7 cellular contexts compared by ENCODE assay signal in the genomic region with DNA sequence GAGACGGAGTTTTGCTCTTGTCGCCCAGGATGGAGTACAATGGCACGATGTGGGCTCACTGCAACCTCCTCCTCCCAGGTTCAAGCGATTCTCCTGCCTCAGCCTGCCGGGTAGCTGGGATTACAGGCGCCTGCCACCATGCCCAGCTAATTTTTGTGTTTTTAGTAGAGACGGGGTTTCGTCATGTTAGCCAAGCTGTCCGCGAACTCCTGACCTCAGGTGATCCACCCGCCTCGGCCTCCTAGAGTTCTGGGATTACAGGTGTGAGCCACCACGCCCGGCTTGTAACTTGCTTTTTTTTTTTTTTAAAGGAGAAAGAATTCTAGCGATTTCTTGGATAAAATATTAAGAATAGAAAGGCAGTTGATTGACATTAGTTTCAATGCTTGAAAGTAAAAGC. TPM values are rescaled to one million over a fixed set of nuclear protein-coding genes. Genes with fewer than 3 reads are reported as not detected.
A peak's percentile ranks its signal among the peaks of the same experiment; 100 is the strongest.
DNase-seq lines count a peak whose midpoint lies in the region; ATAC-seq and TF ChIP-seq lines count a peak whose summit lies in the region.
"Not testable (repeated sequence)": the region's sequence is repeated elsewhere in the genome, so short reads cannot be mapped to it uniquely, and the experiment has no call there.

No MANE protein-coding gene starts in this region.

- H3K4me3 Mint-ChIP-seq in Caco-2 (ENCODE audit: unreplicated experiment) = peak overlapping the region; percentile 93
- H3K4me3 Mint-ChIP-seq in activated B cell treated with CpG ODN at 0.5 μM for 24 hours = not testable (repeated sequence)
- H3K4me3 Mint-ChIP-seq in glutamatergic neuron (ENCODE audit: unreplicated experiment) = peak overlapping the region; percentile 92

- not testable (repeated sequence) for H3K4ac ChIP-seq in trophoblast cell (ENCODE audit: low read depth, low read length)

- not testable (repeated sequence) for H2AK5ac ChIP-seq in trophoblast cell (ENCODE audit: low read length)

- not testable (repeated sequence) for TF ChIP-seq POLR2A in breast epithelium (IDR thresholded peaks at IDR 0.05)

- not testable (repeated sequence) for H4K91ac ChIP-seq in trophoblast cell (ENCODE audit: low read depth, low read length)

- H3K27ac Mint-ChIP-seq in Caco-2 (ENCODE audit: unreplicated experiment) (peak overlapping the region; percentile 96), activated B cell treated with CpG ODN at 0.5 μM for 24 hours (peak overlapping the region; percentile 91)
- not testable (repeated sequence) for H3K27ac Mint-ChIP-seq in glutamatergic neuron (ENCODE audit: unreplicated experiment)

- H3K9me2 ChIP-seq in Loucy (replicated peaks; ENCODE audit: low read depth, low read length) = not testable (repeated sequence)

- not testable (repeated sequence) for H3K79me1 ChIP-seq in trophoblast cell (ENCODE audit: low read length)

- H2BK5ac ChIP-seq in trophoblast cell (ENCODE audit: low read depth, low read length, poor library complexity) = not testable (repeated sequence)

- not testable (repeated sequence) for ATAC-seq in activated B cell treated with CpG ODN at 0.5 μM for 24 hours (ENCODE audit: low read depth)

- H2AFZ ChIP-seq in Loucy (ENCODE audit: low read length) = peak overlapping the region; percentile 99
- H2AFZ ChIP-seq in trophoblast cell (ENCODE audit: insufficient read depth, low read length, poor library complexity) = not testable (repeated sequence)

- not testable (repeated sequence) for H3K4me1 ChIP-seq in Caco-2; breast epithelium; trophoblast cell (ENCODE audit: control insufficient read depth in 1 of 2, insufficient read depth in 2 of 2, low read length in 2 of 2)
- peaks cover 30% of the 10 kb centered on the region for H3K4me1 ChIP-seq in Loucy (ENCODE audit: insufficient read depth, low read length, poor library complexity, severe bottlenecking)
- peaks cover 12 to 20% of the 10 kb centered on the region in 2 donors for H3K4me1 ChIP-seq in mucosa of rectum (ENCODE audit: control insufficient read depth in 2 of 2, insufficient read depth in 2 of 2, low read length in 2 of 2)

- H3K9me3 ChIP-seq in Caco-2; Loucy (ENCODE audit: insufficient read depth, low read depth, low read length); breast epithelium; mucosa of rectum (ENCODE audit: control insufficient read depth in 2 of 2, low read length in 2 of 2); trophoblast cell (ENCODE audit: insufficient read depth, low read depth, low read length): not testable (repeated sequence)

- not testable (repeated sequence) for H3F3A ChIP-seq in Loucy (ENCODE audit: low read depth)

- H3K36me3 Mint-ChIP-seq in Caco-2 (ENCODE audit: insufficient read depth, unreplicated experiment) = peaks cover 23% of the 10 kb centered on the region
- H3K36me3 Mint-ChIP-seq in activated B cell treated with CpG ODN at 0.5 μM for 24 hours (ENCODE audit: low read depth); glutamatergic neuron (ENCODE audit: unreplicated experiment): not testable (repeated sequence)

- H4K12ac ChIP-seq in trophoblast cell (ENCODE audit: low read depth, low read length) = not testable (repeated sequence)

- H4K20me1 ChIP-seq in Loucy (ENCODE audit: insufficient read depth, low read length, poor library complexity, severe bottlenecking) = not testable (repeated sequence)

- not testable (repeated sequence) for H3K27me3 ChIP-seq in Caco-2 (replicated peaks; ENCODE audit: control insufficient read depth, insufficient read depth, low read length); Loucy (ENCODE audit: insufficient read depth, low read length, poor library complexity, severe bottlenecking); breast epithelium; mucosa of rectum (ENCODE audit: control insufficient read depth in 2 of 2, insufficient read depth in 2 of 2, low read length in 2 of 2); trophoblast cell (ENCODE audit: insufficient read depth, low read length)

- H4K8ac ChIP-seq in trophoblast cell (ENCODE audit: low read depth, low read length) = not testable (repeated sequence)

- H3K9ac ChIP-seq in Loucy (ENCODE audit: low read depth, low read length, poor library complexity, severe bottlenecking); mucosa of rectum (ENCODE audit: low read depth in 1 of 2, low read length in 2 of 2); trophoblast cell (ENCODE audit: low read length): not testable (repeated sequence)

- CTCF ChIA-PET in Caco-2 (lab: Charles Lee) = not testable (repeated sequence)
- CTCF ChIA-PET in activated B cell treated with CpG ODN at 0.5 μM for 24 hours (lab: Charles Lee) = interaction anchor here (0.7 kb wide), 1 partner anchor 56 kb away, joined by 3 read pairs; no protein-coding TSS in a partner anchor

- H3K18ac ChIP-seq in trophoblast cell (ENCODE audit: low read length) = not testable (repeated sequence)

- not testable (repeated sequence) for H3K23ac ChIP-seq in trophoblast cell (ENCODE audit: low read length)

- not testable (repeated sequence) for H2BK120ac ChIP-seq in trophoblast cell (ENCODE audit: insufficient read depth, low read length, poor library complexity)

- not testable (repeated sequence) for H2BK12ac ChIP-seq in trophoblast cell (ENCODE audit: low read length)

- H3K4me3 ChIP-seq in Caco-2 (ENCODE audit: low read depth, low read length) (peak overlapping the region; percentile 54), breast epithelium (peak overlapping the region in 2 of 3 donors; percentile 66 to 82), mucosa of rectum (ENCODE audit: low read length in 2 of 2) (peak overlapping the region; percentile 86 to 87)
- H3K4me3 ChIP-seq in Loucy (ENCODE audit: low read length, poor library complexity, severe bottlenecking); trophoblast cell (ENCODE audit: low read depth, low read length): not testable (repeated sequence)

- not testable (repeated sequence) for H3K9me3 Mint-ChIP-seq in Caco-2 (ENCODE audit: unreplicated experiment); activated B cell treated with CpG ODN at 0.5 μM for 24 hours; glutamatergic neuron (ENCODE audit: unreplicated experiment)

- H3K27ac ChIP-seq in breast epithelium = peak overlapping the region; percentile 88 to 93
- H3K27ac ChIP-seq in mucosa of rectum (ENCODE audit: low read depth in 2 of 2, low read length in 2 of 2); trophoblast cell (ENCODE audit: low read depth, low read length): not testable (repeated sequence)

- H3K36me3 ChIP-seq in Caco-2 (ENCODE audit: control insufficient read depth, insufficient read depth, low read length); Loucy (ENCODE audit: insufficient read depth, low read length); breast epithelium; mucosa of rectum (ENCODE audit: control insufficient read depth in 2 of 2, insufficient read depth in 2 of 2, low read length in 2 of 2); trophoblast cell (ENCODE audit: control insufficient read depth in 1 of 2, insufficient read depth in 2 of 2, low read length in 2 of 2): not testable (repeated sequence)

- H3K4me1 Mint-ChIP-seq in Caco-2 (ENCODE audit: low read depth, unreplicated experiment); glutamatergic neuron (ENCODE audit: low read depth, unreplicated experiment): not testable (repeated sequence)
- H3K4me1 Mint-ChIP-seq in activated B cell treated with CpG ODN at 0.5 μM for 24 hours = peaks cover 40% of the 10 kb centered on the region

- H3K79me2 ChIP-seq in Loucy (ENCODE audit: insufficient read depth, low read length) = peaks cover 10% of the 10 kb centered on the region; the same call in 1 of the 2 replicates
- H3K79me2 ChIP-seq in trophoblast cell (ENCODE audit: control insufficient read depth, insufficient read depth, low read length, poor library complexity) = not testable (repeated sequence)

- not testable (repeated sequence) for BruUV-seq in Caco-2 (replicated peaks; lab: Mats Ljungman, UMichigan)

- TF ChIP-seq CTCF in Caco-2 (IDR thresholded peaks at IDR 0.05; ENCODE audit: insufficient read depth in 1 of 2, low read depth in 1 of 2, low read length in 1 of 2, severe bottlenecking in 1 of 2, unreplicated experiment in 1 of 2); Loucy (conservative IDR thresholded peaks at IDR 0.05; ENCODE audit: low read length); activated B cell treated with CpG ODN at 0.5 μM for 24 hours (IDR thresholded peaks at IDR 0.05); breast epithelium (IDR thresholded peaks at IDR 0.05); glutamatergic neuron (IDR thresholded peaks at IDR 0.05; ENCODE audit: partially characterized antibody, unreplicated experiment): not testable (repeated sequence)

- POLR2A ChIA-PET in Caco-2 (lab: Charles Lee) = interaction anchor here (1.0 to 1.5 kb wide), 3 partner anchors 8 to 121 kb away, joined by 3 to 4 read pairs (median 3); no protein-coding TSS in a partner anchor
- POLR2A ChIA-PET in activated B cell treated with CpG ODN at 0.5 μM for 24 hours (lab: Charles Lee) = interaction anchor here (0.7 kb wide), 2 partner anchors 351 to 402 kb away, joined by 3 to 4 read pairs; a partner anchor contains a TSS

- H3K14ac ChIP-seq in trophoblast cell (ENCODE audit: low read length) = not testable (repeated sequence)

- not testable (repeated sequence) for DNase-seq in Caco-2; activated B cell treated with CpG ODN at 0.5 μM for 24 hours; breast epithelium (ENCODE audit: low spot score in 2 of 2); glutamatergic neuron; trophoblast cell

- intact Hi-C loops in Caco-2 (cut with micrococcal nuclease; ENCODE audit: unreplicated experiment); activated B cell treated with CpG ODN at 0.5 μM for 24 hours (cut with micrococcal nuclease); breast epithelium (cut with DNase I; ENCODE audit: low total_unique reads): not testable (repeated sequence)

- H3K4me2 ChIP-seq in Loucy (ENCODE audit: low read depth, low read length, poor library complexity, severe bottlenecking) (peak overlapping the region; percentile 95), trophoblast cell (ENCODE audit: low read length) (peak overlapping the region; percentile 89)

- H3K27me3 Mint-ChIP-seq in Caco-2 (ENCODE audit: insufficient read depth, unreplicated experiment); glutamatergic neuron (ENCODE audit: unreplicated experiment): not testable (repeated sequence)
- H3K27me3 Mint-ChIP-seq in activated B cell treated with CpG ODN at 0.5 μM for 24 hours = peaks cover 19% of the 10 kb centered on the region

- no CpG with 5 or more reads among the region's 15 CpGs for WGBS in trophoblast cell (ENCODE audit: extremely low coverage, insufficient coverage, insufficient read length)

RNA-seq across cellular contexts. Expression of a gene that starts 1.1 kb away (rescaled TPM):
- total RNA-seq in Caco-2 (2022) = 30.2 and 32.0 TPM in 2 replicates
- 37.4 and 46.2 TPM in 2 replicates for total RNA-seq in activated B cell treated with CpG ODN at 0.5 μM for 24 hours
- total RNA-seq in breast epithelium = 10 to 100 TPM; 19.5 to 27.8 (median 21.6) TPM
- total RNA-seq in glutamatergic neuron (ENCODE audit: unreplicated experiment) = 27.5 TPM
- polyA plus RNA-seq in trophoblast cell (2013) = 8.3 and 8.7 TPM in 2 replicates
